Comparison of ENCODE assay signal across 6 cellular contexts in the genomic region with DNA sequence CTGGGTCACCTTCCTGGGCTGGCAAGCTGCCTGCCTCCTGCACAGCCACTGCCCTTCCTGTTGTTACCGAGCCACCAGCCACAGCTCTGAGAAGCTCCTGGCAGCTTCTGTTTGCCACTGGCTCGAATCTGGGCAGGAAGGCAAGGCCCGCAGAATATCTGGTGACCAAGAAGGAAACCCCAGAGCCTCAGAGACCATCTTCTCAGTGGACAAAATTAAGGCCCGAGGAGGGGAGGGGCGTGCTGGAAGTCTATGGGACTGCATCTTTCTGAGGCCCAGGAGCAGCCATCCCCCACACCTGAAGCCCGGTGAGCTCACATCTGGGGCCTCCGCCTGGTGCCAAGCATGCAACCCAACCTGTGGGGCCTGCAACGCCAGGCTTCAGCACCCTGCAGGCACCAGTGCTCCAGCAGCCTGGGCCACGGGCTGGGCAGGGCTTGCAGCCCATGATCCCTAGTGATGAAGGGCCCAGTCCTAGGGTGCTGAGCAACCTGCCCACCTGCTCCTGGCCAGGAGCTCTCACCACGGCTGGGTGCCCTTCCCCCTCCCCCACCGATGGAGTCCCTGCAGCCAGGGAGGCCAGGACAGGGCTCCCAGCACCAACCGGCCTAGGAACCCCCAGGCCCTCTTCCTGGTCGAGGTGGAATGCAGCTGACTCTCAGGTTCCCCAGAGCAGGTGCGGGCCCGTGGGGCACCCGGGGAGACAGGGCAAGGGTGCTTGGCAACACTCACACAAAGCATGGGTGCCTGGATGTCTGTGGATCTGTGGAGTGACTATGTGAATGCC. TPM values are rescaled to one million over a fixed set of nuclear protein-coding genes. Genes with fewer than 3 reads are reported as not detected.
DNase-seq lines count a peak whose midpoint lies in the region; ATAC-seq lines count a peak whose summit lies in the region.

No MANE protein-coding gene starts in this region.

- H4K20me1 ChIP-seq in Karpas-422 (ENCODE audit: insufficient read depth, low read depth, low read length), result peaks cover 31% of the 10 kb centered on the region

- H3K27me3 ChIP-seq in Karpas-422 (ENCODE audit: low read length) (no peaks in the 10 kb centered on the region), rectal smooth muscle tissue (ENCODE audit: control insufficient read depth, insufficient read depth, low read length) (no peaks in the 10 kb centered on the region)

- H3K27ac ChIP-seq in Karpas-422 (ENCODE audit: low read length) (peak overlapping the region; percentile 92), rectal smooth muscle tissue (ENCODE audit: low read depth, low read length) (peak overlapping the region; percentile 67)

- ATAC-seq in GM18907 (IDR thresholded peaks at IDR 0.05; ENCODE audit: unreplicated experiment), result no peak

- no peaks in the 10 kb centered on the region for H3K9me2 ChIP-seq in Karpas-422 (replicated peaks; ENCODE audit: insufficient read depth, low read length)

- H3K9ac ChIP-seq in Karpas-422 (ENCODE audit: low read length) (peak overlapping the region; percentile 100), rectal smooth muscle tissue (ENCODE audit: low read length) (peak overlapping the region; percentile 85)

- peak; percentile 62 for DNase-seq in Karpas-422
- DNase-seq in dermis microvascular lymphatic vessel endothelial cell (ENCODE audit: low read depth in 2 of 2), result peak; percentile 30 to 67
- DNase-seq in iPS-NIHi11 (ENCODE audit: low spot score), result no peak
- no peak for DNase-seq in kidney glomerular epithelial cell (lab: John Stamatoyannopoulos, UW)

- H3K36me3 ChIP-seq in Karpas-422 (ENCODE audit: insufficient read depth, low read length) (no peaks in the 10 kb centered on the region), rectal smooth muscle tissue (ENCODE audit: control insufficient read depth, insufficient read depth, low read length) (peaks cover 3% of the 10 kb centered on the region)

- H3K4me3 ChIP-seq in Karpas-422 (ENCODE audit: low read length), result peak overlapping the region; percentile 82
- peak overlapping the region; percentile 84 for H3K4me3 ChIP-seq in rectal smooth muscle tissue (ENCODE audit: low read length)

- H2AFZ ChIP-seq in Karpas-422 (ENCODE audit: low read length), result no peak overlapping the region

- H3K4me1 ChIP-seq in Karpas-422 (ENCODE audit: low read length) (peaks cover 65% of the 10 kb centered on the region), rectal smooth muscle tissue (ENCODE audit: control insufficient read depth, insufficient read depth, low read length) (peaks cover 11% of the 10 kb centered on the region)

- H3K4me2 ChIP-seq in Karpas-422 (ENCODE audit: low read depth, low read length, poor library complexity, severe bottlenecking), result peak overlapping the region; percentile 91

- H3K9me3 ChIP-seq in Karpas-422 (ENCODE audit: low read length), result no peaks in the 10 kb centered on the region

- H3K79me2 ChIP-seq in Karpas-422 (ENCODE audit: low read length), result peaks cover 59% of the 10 kb centered on the region

RNA-seq across cellular contexts. Expression of gene CPTP, which starts 0.9 kb away (rescaled TPM):
- 35.0 and 74.7 TPM in 2 replicates for total RNA-seq in Karpas-422 (2014; rRNA removed; shearing (Covaris generic); ENCODE audit: low replicate concordance)
- total RNA-seq in dermis microvascular lymphatic vessel endothelial cell, result 10.8 and 22.3 TPM in 2 replicates

RNA-seq across cellular contexts. Expression of gene INTS11, which starts 1.0 kb away (rescaled TPM):
- total RNA-seq in Karpas-422 (2014; rRNA removed; shearing (Covaris generic); ENCODE audit: low replicate concordance), result 69.8 and 168 TPM in 2 replicates
- total RNA-seq in dermis microvascular lymphatic vessel endothelial cell, result 49.6 and 71.7 TPM in 2 replicates

RNA-seq across cellular contexts. Expression of gene TAS1R3, which starts 5.6 kb away (rescaled TPM):
- 49.2 and 82.6 TPM in 2 replicates for total RNA-seq in Karpas-422 (2014; rRNA removed; shearing (Covaris generic); ENCODE audit: low replicate concordance)
- total RNA-seq in dermis microvascular lymphatic vessel endothelial cell, result under 0.01 and 0.25 TPM in 2 replicates

RNA-seq across cellular contexts. Expression of gene PUSL1, which starts 17.1 kb away (rescaled TPM):
- total RNA-seq in Karpas-422 (2014; rRNA removed; shearing (Covaris generic); ENCODE audit: low replicate concordance), result 14.9 and 45.1 TPM in 2 replicates
- 9.8 and 13.5 TPM in 2 replicates for total RNA-seq in dermis microvascular lymphatic vessel endothelial cell

RNA-seq across cellular contexts. Expression of gene ACAP3, which starts 17.8 kb away (rescaled TPM):
- 28.1 and 94.6 TPM in 2 replicates for total RNA-seq in Karpas-422 (2014; rRNA removed; shearing (Covaris generic); ENCODE audit: low replicate concordance)
- total RNA-seq in dermis microvascular lymphatic vessel endothelial cell, result 11.8 and 19.5 TPM in 2 replicates

Comparison
In these comparisons a context has a peak if more than half of its experiments do, and no peak if none do; other contexts are left out.
1. DNase-seq: peak in Karpas-422 (single experiment) and dermis microvascular lymphatic vessel endothelial cell (2 of 2); none in iPS-NIHi11 (single experiment) and kidney glomerular epithelial cell (single experiment).
2. RNA of gene TAS1R3, which starts 5.6 kb away (total RNA-seq): 49.2 to 82.6 TPM in Karpas-422; under 0.01 to 0.25 TPM in dermis microvascular lymphatic vessel endothelial cell; every median in the first group is over 10 times any median in the second.